In genomic region chr16:16178455-16179162, GRCh38 we compare ENCODE assay signal across 24 cellular contexts. TPM values are rescaled to one million over a fixed set of nuclear protein-coding genes. Genes with fewer than 3 reads are reported as not detected.
DNase-seq lines count a peak whose midpoint lies in the region; ATAC-seq, FAIRE-seq and TF ChIP-seq lines count a peak whose summit lies in the region.
"Had no signal": no experiment of that assay in that cellular context is flagged by ENCODE, and none has a peak within 500 bp of the region (broad histone marks: within the 10 kb centered on the region; RNA-seq: fewer than 3 reads in every experiment).

No MANE protein-coding gene starts in this region.

- H3K9ac ChIP-seq in HepG2 (ENCODE audit: insufficient read depth, low read depth, low read length) (no peak overlapping the region), K562 (ENCODE audit: insufficient read depth in 1 of 2, low read depth in 2 of 2, low read length in 2 of 2) (no peak overlapping the region), neuronal stem cell (ENCODE audit: low read depth, low read length, poor library complexity) (peak overlapping the region; percentile 50)
- H3K9ac ChIP-seq: BLaER1 treated with 17β-estradiol and CSF1 and Interleukin-3, amounts not matched to agents 10 nM and 100 nM had no signal

- DNase-seq in HepG2 (ENCODE audit: low spot score) (no peak), right lobe of liver (no peak), K562 (ENCODE audit: extremely low read depth in 1 of 4, low spot score in 3 of 4) (no peak), neuronal stem cell (ENCODE audit: low spot score) (no peak), activated T-cell treated with anti-CD3 and anti-CD28 coated beads for 4 hours (no peak), hippocampal formation (lab: John Stamatoyannopoulos, UW) (no peak)
- DNase-seq: AML-193; Caco-2; Calu3; CD4-positive, alpha-beta T cell; CD8-positive, alpha-beta T cell; DMS79 treated with DMSO at 0.1 percent for 48 hours; GF-D8 had no signal

- H3K4me2 ChIP-seq in HepG2 (ENCODE audit: low read depth, low read length) (no peak overlapping the region), K562 (ENCODE audit: insufficient read depth, low read length) (no peak overlapping the region), neuronal stem cell (ENCODE audit: insufficient read depth, low read length, poor library complexity, severe bottlenecking) (no peak overlapping the region)
- H3K4me2 ChIP-seq: A549; BLaER1 treated with 17β-estradiol and CSF1 and Interleukin-3, amounts not matched to agents 10 nM and 100 nM had no signal

- POLR2A ChIA-PET in HepG2 (lab: Yijun Ruan, JAX) (no interaction called here), K562 (lab: Yijun Ruan, JAX) (no interaction called here)

- CTCF ChIA-PET in HepG2 (lab: Yijun Ruan, JAX; ENCODE audit: low intra/inter-chr PET ratio, low total read pairs): no interaction called here
- CTCF ChIA-PET in K562 (lab: Yijun Ruan, JAX; ENCODE audit: low intra/inter-chr PET ratio): no interaction called here

- H3K27me3 ChIP-seq in HepG2 (ENCODE audit: control insufficient read depth in 1 of 2, insufficient read depth in 2 of 2, low read length in 2 of 2) (no peaks in the 10 kb centered on the region), right lobe of liver (no peaks in the 10 kb centered on the region), K562 (ENCODE audit: control insufficient read depth in 2 of 2, insufficient read depth in 2 of 2, low read length in 2 of 2) (peaks cover 0 to 17% of the 10 kb centered on the region in 2 experiments; a peak in 3 of 5 replicates), neuronal stem cell (ENCODE audit: control insufficient read depth in 3 of 3, insufficient read depth in 3 of 3, low read depth in 1 of 3, low read length in 3 of 3) (no peaks in the 10 kb centered on the region)
- H3K27me3 ChIP-seq: BLaER1 treated with 17β-estradiol and CSF1 and Interleukin-3, amounts not matched to agents 10 nM and 100 nM had no signal

- ATAC-seq in HepG2 (no peak), right lobe of liver (no peak), K562 (no peak)
- ATAC-seq: A549; CD8-positive, alpha-beta T cell; GM12878 had no signal

- H3K79me1 ChIP-seq in neuronal stem cell (ENCODE audit: low read depth, low read length): no peaks in the 10 kb centered on the region

- H2BK5ac ChIP-seq in neuronal stem cell (ENCODE audit: low read length): no peak overlapping the region

- TF ChIP-seq POLR2A in HepG2 (IDR thresholded peaks at IDR 0.05; ENCODE audit: insufficient read depth in 1 of 2, low read depth in 2 of 2, low read length in 2 of 2) (peak; percentile 29 to 30; a peak in 1 of 4 replicates), right lobe of liver (IDR thresholded peaks at IDR 0.05) (no peak), K562 (conservative IDR thresholded peaks at IDR 0.05) (no peak)

- H2BK15ac ChIP-seq in neuronal stem cell (ENCODE audit: low read length): no peak overlapping the region

- H3K79me2 ChIP-seq in HepG2 (ENCODE audit: insufficient read depth, low read length) (no peaks in the 10 kb centered on the region), K562 (ENCODE audit: control insufficient read depth, insufficient read depth, low read length) (no peaks in the 10 kb centered on the region)

- no peak overlapping the region for H4K91ac ChIP-seq in neuronal stem cell (ENCODE audit: low read depth, low read length, poor library complexity)

- WGBS in HepG2 (ENCODE audit: low lambda C conversion rate): 96% methylated on average over 5 of the region's 7 CpGs
- WGBS in right lobe of liver (ENCODE audit: insufficient coverage, low coverage, low lambda C conversion rate, missing lambda C conversion rate): no CpG with 5 or more reads among the region's 7 CpGs
- 16% methylated on average over 7 of the region's 7 CpGs for WGBS in K562 (ENCODE audit: insufficient coverage, low coverage, missing lambda C conversion rate)
- no CpG with 5 or more reads among the region's 7 CpGs for WGBS in neuronal stem cell (ENCODE audit: extremely low coverage in 2 of 2, insufficient read length in 2 of 2, insufficient replicate concordance in 1 of 2), 2 donors

- peak overlapping the region; percentile 34 for H3K23ac ChIP-seq in neuronal stem cell (ENCODE audit: low read depth, low read length, poor library complexity)

- TF ChIP-seq CTCF in HepG2 (CRISPR knock-in tag; IDR thresholded peaks at IDR 0.05) (no peak), right lobe of liver (IDR thresholded peaks at IDR 0.05) (no peak), K562 (IDR thresholded peaks at IDR 0.05 in 2 of 3, conservative IDR thresholded peaks at IDR 0.05 in 1 of 3; ENCODE audit: insufficient read depth in 2 of 3, low read depth in 1 of 3, low read length in 3 of 3) (no peak)

- no peak overlapping the region for H3K18ac ChIP-seq in neuronal stem cell (ENCODE audit: low read length)

- H2AK5ac ChIP-seq in neuronal stem cell (ENCODE audit: low read depth, low read length): peak overlapping the region; percentile 16

- no peak overlapping the region for H2BK120ac ChIP-seq in neuronal stem cell (ENCODE audit: low read depth, low read length)

- H3K9me3 ChIP-seq in HepG2 (ENCODE audit: low read length) (no peaks in the 10 kb centered on the region), right lobe of liver (no peaks in the 10 kb centered on the region), K562 (replicated peaks; ENCODE audit: control insufficient read depth, insufficient read depth, low read depth, low read length) (peaks cover 6% of the 10 kb centered on the region), neuronal stem cell (replicated peaks in 1 of 2; ENCODE audit: control insufficient read depth in 2 of 2, insufficient read depth in 1 of 2, low read depth in 1 of 2, low read length in 2 of 2) (peaks cover 0 to 2% of the 10 kb centered on the region in 2 donors)
- H3K9me3 ChIP-seq: Caco-2 had no signal

- no peak overlapping the region for H3K27ac ChIP-seq in HepG2 (ENCODE audit: extremely low read length, insufficient read depth, low read length)
- no peak overlapping the region for H3K27ac ChIP-seq in right lobe of liver
- H3K27ac ChIP-seq in K562 (ENCODE audit: extremely low read depth, low read depth, low read length): no peak overlapping the region
- H3K27ac ChIP-seq in neuronal stem cell (replicated peaks; ENCODE audit: low read length): no peak overlapping the region
- H3K27ac ChIP-seq: 22Rv1; A549; BLaER1 treated with 17β-estradiol and CSF1 and Interleukin-3, amounts not matched to agents 10 nM and 100 nM; C4-2B had no signal

- H3K4me1 ChIP-seq in HepG2 (ENCODE audit: insufficient read depth, low read length) (no peaks in the 10 kb centered on the region), right lobe of liver (no peaks in the 10 kb centered on the region), K562 (replicated peaks in 1 of 2; ENCODE audit: control insufficient read depth in 2 of 2, insufficient read depth in 2 of 2, low read length in 2 of 2) (peaks cover 4 to 7% of the 10 kb centered on the region in 2 experiments; a peak in 2 of 5 replicates), neuronal stem cell (ENCODE audit: control insufficient read depth in 2 of 2, insufficient read depth in 1 of 2, low read depth in 1 of 2, low read length in 2 of 2) (peaks cover 3 to 5% of the 10 kb centered on the region in 2 donors)
- H3K4me1 ChIP-seq: A549, Caco-2 had no signal

- H3K14ac ChIP-seq in neuronal stem cell (ENCODE audit: low read length): peak overlapping the region; percentile 86

- intact Hi-C loops in HepG2 (cut with micrococcal nuclease; ENCODE audit: unreplicated experiment) (no loop called here), right lobe of liver (cut with DNase I) (no loop called here), K562 (cut with micrococcal nuclease) (no loop called here)

- H2BK12ac ChIP-seq in neuronal stem cell (ENCODE audit: low read length): no peak overlapping the region

- no peak overlapping the region for H4K8ac ChIP-seq in neuronal stem cell (ENCODE audit: low read depth, low read length)

- in situ Hi-C loops in HepG2 (cut with HindIII; ENCODE audit: extremely low pct_ligation_motif_present, low pct_unique_long_range_greater_than_20kb): no loop called here
- in situ Hi-C loops in K562 (cut with MboI): no loop called here

- H3K4ac ChIP-seq in neuronal stem cell (ENCODE audit: low read length): no peak overlapping the region

- no peak for TF ChIP-seq RAD21 in HepG2 (CRISPR knock-in tag; IDR thresholded peaks at IDR 0.05)
- TF ChIP-seq RAD21 in K562 (CRISPR knock-in tag; conservative IDR thresholded peaks at IDR 0.05 in 1 of 2, IDR thresholded peaks at IDR 0.05 in 1 of 2): no peak

- H2AFZ ChIP-seq in HepG2 (ENCODE audit: low read length) (no peak overlapping the region), K562 (ENCODE audit: low read depth, low read length) (no peak overlapping the region), neuronal stem cell (ENCODE audit: low read length) (no peak overlapping the region)

- H3K4me3 ChIP-seq in HepG2 (replicated peaks in 1 of 3; ENCODE audit: insufficient read depth in 1 of 3, low read depth in 2 of 3, low read length in 3 of 3) (no peak overlapping the region), right lobe of liver (no peak overlapping the region), K562 (no peak overlapping the region), neuronal stem cell (ENCODE audit: low read length in 2 of 2) (peak overlapping the region in 1 of 2 donors; percentile 25)
- H3K4me3 ChIP-seq: A549; BLaER1 treated with 17β-estradiol and CSF1 and Interleukin-3, amounts not matched to agents 10 nM and 100 nM; GM12878 had no signal

- H3K36me3 ChIP-seq in HepG2 (replicated peaks in 1 of 2; ENCODE audit: control insufficient read depth in 1 of 2, insufficient read depth in 2 of 2, low read length in 2 of 2) (peaks cover 57 to 90% of the 10 kb centered on the region in 2 experiments), right lobe of liver (peaks cover 0 to 83% (median 35%) of the 10 kb centered on the region in 4 donors), K562 (ENCODE audit: control insufficient read depth, insufficient read depth, low read length) (no peaks in the 10 kb centered on the region), neuronal stem cell (replicated peaks in 1 of 2; ENCODE audit: control insufficient read depth in 2 of 2, insufficient read depth in 2 of 2, low read length in 2 of 2) (no peaks in the 10 kb centered on the region)
- H3K36me3 ChIP-seq: BLaER1 treated with 17β-estradiol and CSF1 and Interleukin-3, amounts not matched to agents 10 nM and 100 nM had no signal

- BruUV-seq in HepG2 (replicated peaks; lab: Mats Ljungman, UMichigan): no TSS peak
- BruUV-seq in K562 (replicated peaks; lab: Mats Ljungman, UMichigan): no TSS peak

- TF ChIP-seq EP300 in HepG2 (IDR thresholded peaks at IDR 0.05; ENCODE audit: low read depth in 2 of 2, low read length in 2 of 2) (no peak), HepG2 (CRISPR knock-in tag; IDR thresholded peaks at IDR 0.05; ENCODE audit: borderline replicate concordance) (no peak), K562 (IDR thresholded peaks at IDR 0.05; ENCODE audit: low read length) (no peak)

- no peaks in the 10 kb centered on the region for H3K9me1 ChIP-seq in K562 (ENCODE audit: control insufficient read depth, insufficient read depth, low read length)

- FAIRE-seq in HepG2 (lab: Jason Lieb, UNC): no peak
- FAIRE-seq in K562 (lab: Jason Lieb, UNC): no peak
- FAIRE-seq: A549, D721Med, G401.6, GM12878, GM12892, GM18507 had no signal

- H4K20me1 ChIP-seq in HepG2 (ENCODE audit: insufficient read depth, low read length): no peaks in the 10 kb centered on the region
- H4K20me1 ChIP-seq in K562 (replicated peaks; ENCODE audit: control insufficient read depth, insufficient read depth, low read length): no peaks in the 10 kb centered on the region
- H4K20me1 ChIP-seq: BLaER1 treated with 17β-estradiol and CSF1 and Interleukin-3, amounts not matched to agents 10 nM and 100 nM had no signal

RNA-seq across cellular contexts. Expression of gene ABCC6, which starts 44.7 kb away (rescaled TPM):
- 69.0 and 105 TPM in 2 replicates for total RNA-seq in HepG2 (2016; rRNA removed; fragmentation: Illumina TruSeq; extraction: Trizol)
- 46.6 and 50.0 TPM in 2 replicates for total RNA-seq in HepG2 (2016; cell fraction: cytosol; rRNA removed; fragmentation: Illumina TruSeq; extraction: Trizol; ENCODE audit: low read depth)
- total RNA-seq in HepG2 (2016; cell fraction: insoluble cytoplasmic fraction; rRNA removed; fragmentation: Illumina TruSeq; extraction: Trizol): 66.2 and 111 TPM in 2 replicates
- total RNA-seq in HepG2 (2016; cell fraction: membrane; rRNA removed; fragmentation: Illumina TruSeq; extraction: Trizol): 72.4 and 74.0 TPM in 2 replicates
- total RNA-seq in HepG2 (2016; cell fraction: nucleus; rRNA removed; fragmentation: Illumina TruSeq; extraction: Trizol): 130 and 145 TPM in 2 replicates
- polyA plus RNA-seq in HepG2 (2011; rRNA removed): 82.4 and 93.6 TPM in 2 replicates
- polyA plus RNA-seq in HepG2 (2011; cell fraction: cytosol; rRNA removed): 54.2 and 60.1 TPM in 2 replicates
- polyA plus RNA-seq in HepG2 (2011; cell fraction: nucleus; rRNA removed): 278 and 296 TPM in 2 replicates
- polyA plus RNA-seq in HepG2 (2012): 40.5 and 55.8 TPM in 2 replicates
- polyA plus RNA-seq in HepG2 (2016; cell fraction: cytosol; fragmentation: Illumina TruSeq; extraction: Trizol; ENCODE audit: low read depth): 42.5 and 47.9 TPM in 2 replicates
- 81.9 and 89.8 TPM in 2 replicates for polyA plus RNA-seq in HepG2 (2016; cell fraction: insoluble cytoplasmic fraction; fragmentation: Illumina TruSeq; extraction: Trizol; ENCODE audit: low read depth)
- 76.1 and 80.8 TPM in 2 replicates for polyA plus RNA-seq in HepG2 (2016; cell fraction: membrane; fragmentation: Illumina TruSeq; extraction: Trizol; ENCODE audit: low read depth)
- polyA plus RNA-seq in HepG2 (2016; cell fraction: nucleus; fragmentation: Illumina TruSeq; extraction: Trizol; ENCODE audit: insufficient read depth, low read depth): 234 and 237 TPM in 2 replicates
- polyA minus RNA-seq in HepG2 (2011; rRNA and poly(A)+ RNA removed; ENCODE audit: low replicate concordance): 3.8 and 144 TPM in 2 replicates
- 22.9 and 30.3 TPM in 2 replicates for polyA minus RNA-seq in HepG2 (2011; cell fraction: cytosol; rRNA and poly(A)+ RNA removed)
- 184 and 244 TPM in 2 replicates for polyA minus RNA-seq in HepG2 (2011; cell fraction: nucleus; rRNA and poly(A)+ RNA removed)
- total RNA-seq in right lobe of liver: 100 to 1,000 TPM in 3 of 6 experiments, 10 to 100 TPM in 3; 54.9 to 115 (median 97.1) TPM
- total RNA-seq in K562 (2011; cell fraction: chromatin; rRNA removed; ENCODE audit: low replicate concordance): 0.86 TPM in 1 of 2 replicates, not detected in the other
- 0.50 TPM in 1 of 2 replicates, not detected in the other for total RNA-seq in K562 (2011; cell fraction: nucleolus; rRNA removed)
- total RNA-seq in K562 (2011; cell fraction: nucleoplasm; rRNA removed): 0.15 TPM in 1 of 2 replicates, not detected in the other
- total RNA-seq in K562 (2014; rRNA removed): 0.16 TPM in 1 of 2 replicates, not detected in the other
- not detected in 2 replicates for total RNA-seq in K562 (2014; rRNA removed; fragmentation: Illumina TruSeq; extraction: Trizol)
- total RNA-seq in K562 (2015; rRNA removed; fragmentation: Illumina TruSeq; extraction: Trizol): not detected in 2 replicates
- total RNA-seq in K562 (2021): 0.07 TPM in 1 of 2 replicates, not detected in the other
- 0.03 and 0.18 TPM in 2 replicates for polyA plus RNA-seq in K562 (2011; rRNA removed)
- 0.07 and 0.24 TPM in 2 replicates for polyA plus RNA-seq in K562 (2011; cell fraction: cytosol; rRNA removed)
- 0.11 and 0.14 TPM in 2 replicates for polyA plus RNA-seq in K562 (2011; cell fraction: nucleus; rRNA removed)
- 0.07 and 0.23 TPM in 2 replicates for polyA plus RNA-seq in K562 (2012)
- polyA plus RNA-seq in K562 (2014; fragmentation: Illumina TruSeq; extraction: Trizol): not detected in 2 replicates
- under 1 TPM; 0.03 to 0.17 TPM for polyA plus RNA-seq in K562 (2014; fragmentation: Nextera tagmentation; extraction: Ambion mirVana)
- polyA plus RNA-seq in K562 (2014; rRNA removed): 0.46 TPM in 1 of 2 replicates, not detected in the other
- polyA minus RNA-seq in K562 (2011; rRNA and poly(A)+ RNA removed): not detected in 2 replicates
- polyA minus RNA-seq in K562 (2011; cell fraction: cytosol; rRNA and poly(A)+ RNA removed): not detected in 2 replicates
- polyA minus RNA-seq in K562 (2011; cell fraction: nucleus; rRNA and poly(A)+ RNA removed): not detected in 2 replicates
- 3.5 TPM for polyA plus RNA-seq in neuronal stem cell (2013, experiment 1 of 2)
- polyA plus RNA-seq in neuronal stem cell (2013, experiment 2 of 2): 3.7 TPM
- total RNA-seq: A172; B cell; CD4-positive, alpha-beta T cell; CD8-positive, alpha-beta T cell; GM12878 had no signal

RNA-seq across cellular contexts. Expression of gene NOMO3, which starts 53.7 kb away (rescaled TPM):
- total RNA-seq in HepG2 (2016; rRNA removed; fragmentation: Illumina TruSeq; extraction: Trizol) (17.2 and 44.0 TPM in 2 replicates), right lobe of liver (10 to 100 TPM; 23.5 to 50.4 (median 31.5) TPM), K562 (2014; rRNA removed) (7.0 and 12.1 TPM in 2 replicates), K562 (2014; rRNA removed; fragmentation: Illumina TruSeq; extraction: Trizol) (12.7 and 16.3 TPM in 2 replicates), K562 (2015; rRNA removed; fragmentation: Illumina TruSeq; extraction: Trizol) (12.5 and 15.3 TPM in 2 replicates), K562 (2021) (20.2 and 21.3 TPM in 2 replicates)
- total RNA-seq in HepG2 (2016; cell fraction: cytosol; rRNA removed; fragmentation: Illumina TruSeq; extraction: Trizol; ENCODE audit: low read depth): 31.5 and 33.0 TPM in 2 replicates
- 14.3 and 47.7 TPM in 2 replicates for total RNA-seq in HepG2 (2016; cell fraction: insoluble cytoplasmic fraction; rRNA removed; fragmentation: Illumina TruSeq; extraction: Trizol)
- total RNA-seq in HepG2 (2016; cell fraction: membrane; rRNA removed; fragmentation: Illumina TruSeq; extraction: Trizol): 25.3 and 26.3 TPM in 2 replicates
- total RNA-seq in HepG2 (2016; cell fraction: nucleus; rRNA removed; fragmentation: Illumina TruSeq; extraction: Trizol): 79.2 and 109 TPM in 2 replicates
- polyA plus RNA-seq in HepG2 (2011; rRNA removed) (80.8 and 85.8 TPM in 2 replicates), K562 (2011; rRNA removed) (22.4 and 27.0 TPM in 2 replicates), K562 (2014; fragmentation: Illumina TruSeq; extraction: Trizol) (26.1 and 37.2 TPM in 2 replicates), K562 (2014; fragmentation: Nextera tagmentation; extraction: Ambion mirVana) (1 to 10 TPM; 1.0 to 3.1 TPM), K562 (2014; rRNA removed) (7.3 and 9.1 TPM in 2 replicates)
- polyA plus RNA-seq in HepG2 (2011; cell fraction: cytosol; rRNA removed): 22.4 and 52.5 TPM in 2 replicates
- 206 and 219 TPM in 2 replicates for polyA plus RNA-seq in HepG2 (2011; cell fraction: nucleus; rRNA removed)
- polyA plus RNA-seq in HepG2 (2012): 98.9 and 131 TPM in 2 replicates
- polyA plus RNA-seq in HepG2 (2016; cell fraction: cytosol; fragmentation: Illumina TruSeq; extraction: Trizol; ENCODE audit: low read depth): 2.0 and 3.3 TPM in 2 replicates
- polyA plus RNA-seq in HepG2 (2016; cell fraction: insoluble cytoplasmic fraction; fragmentation: Illumina TruSeq; extraction: Trizol; ENCODE audit: low read depth): 7.8 and 8.3 TPM in 2 replicates
- 3.5 and 4.3 TPM in 2 replicates for polyA plus RNA-seq in HepG2 (2016; cell fraction: membrane; fragmentation: Illumina TruSeq; extraction: Trizol; ENCODE audit: low read depth)
- 123 and 146 TPM in 2 replicates for polyA plus RNA-seq in HepG2 (2016; cell fraction: nucleus; fragmentation: Illumina TruSeq; extraction: Trizol; ENCODE audit: insufficient read depth, low read depth)
- polyA minus RNA-seq in HepG2 (2011; rRNA and poly(A)+ RNA removed; ENCODE audit: low replicate concordance): 124 and 446 TPM in 2 replicates
- polyA minus RNA-seq in HepG2 (2011; cell fraction: cytosol; rRNA and poly(A)+ RNA removed): 66.0 and 80.2 TPM in 2 replicates
- polyA minus RNA-seq in HepG2 (2011; cell fraction: nucleus; rRNA and poly(A)+ RNA removed): 170 and 246 TPM in 2 replicates
- total RNA-seq in K562 (2011; cell fraction: chromatin; rRNA removed; ENCODE audit: low replicate concordance): 192 and 230 TPM in 2 replicates
- total RNA-seq in K562 (2011; cell fraction: nucleolus; rRNA removed): 120 and 136 TPM in 2 replicates
- total RNA-seq in K562 (2011; cell fraction: nucleoplasm; rRNA removed): 155 and 200 TPM in 2 replicates
- 5.8 and 10.8 TPM in 2 replicates for polyA plus RNA-seq in K562 (2011; cell fraction: cytosol; rRNA removed)
- 64.5 and 80.3 TPM in 2 replicates for polyA plus RNA-seq in K562 (2011; cell fraction: nucleus; rRNA removed)
- polyA plus RNA-seq in K562 (2012): 15.8 and 30.5 TPM in 2 replicates
- polyA minus RNA-seq in K562 (2011; rRNA and poly(A)+ RNA removed): 42.8 and 58.4 TPM in 2 replicates
- polyA minus RNA-seq in K562 (2011; cell fraction: cytosol; rRNA and poly(A)+ RNA removed): 17.9 and 22.8 TPM in 2 replicates
- polyA minus RNA-seq in K562 (2011; cell fraction: nucleus; rRNA and poly(A)+ RNA removed): 27.1 and 43.2 TPM in 2 replicates
- 27.7 TPM for polyA plus RNA-seq in neuronal stem cell (2013, experiment 1 of 2)
- 28.7 TPM for polyA plus RNA-seq in neuronal stem cell (2013, experiment 2 of 2)

Comparison
In these comparisons a context has a peak if more than half of its experiments do, and no peak if none do; other contexts are left out.
1. POLR2A ChIP-seq: peak in HepG2 (2 of 2); none in right lobe of liver (single experiment) and K562 (single experiment).
2. RNA of gene ABCC6, which starts 44.7 kb away (total RNA-seq): 54.9 to 115 TPM in right lobe of liver and 46.6 to 145 TPM in HepG2; 0.07 to 0.86 TPM in K562; every median in the first group is over 10 times any median in the second.
3. Of the 241 proteins assayed by ChIP-seq in both HepG2 and K562: peak only in HepG2: POLR2A, ZNF280B and ZNF609; only in K562: none; in both: none; in neither: 237; mixed calls (peak in some experiments, not most) for 1.